17 cellular contexts compared by ENCODE assay signal in genomic region chr20:8473459-8473858, GRCh38.
DNase-seq lines count a peak whose midpoint lies in the region; ATAC-seq, FAIRE-seq and TF ChIP-seq lines count a peak whose summit lies in the region.
"Had no signal": no experiment of that assay in that cellular context is flagged by ENCODE, and none has a peak within 500 bp of the region (broad histone marks: within the 10 kb centered on the region; RNA-seq: fewer than 3 reads in every experiment).

No MANE protein-coding gene starts in this region.

- H3K27ac ChIP-seq in right atrium auricular region: no peak overlapping the region
- no peak overlapping the region for H3K27ac ChIP-seq in GM12878 (ENCODE audit: control insufficient read depth, insufficient read depth)
- H3K27ac ChIP-seq: BLaER1, ovary, thyroid gland had no signal

- H3K4me3 ChIP-seq in right atrium auricular region (no peak overlapping the region), GM12878 (no peak overlapping the region)
- H3K4me3 ChIP-seq: BLaER1, ovary, smooth muscle cell, thyroid gland had no signal

- ATAC-seq in left ventricle myocardium superior: peak; percentile 79
- ATAC-seq in GM12878: peak; percentile 16; the same call in 1 of the 3 replicates
- ATAC-seq: activated T-cell treated with anti-CD3 and anti-CD28 coated beads, Interleukin-2, amount 50 U/mL, for 72 hours had no signal

- H3K9me3 ChIP-seq in right atrium auricular region (no peaks in the 10 kb centered on the region), GM12878 (replicated peaks; ENCODE audit: control insufficient read depth, insufficient read depth, low read length) (no peaks in the 10 kb centered on the region; the same call in 2 of the 3 replicates)
- H3K9me3 ChIP-seq: ovary, thyroid gland had no signal

- no peaks in the 10 kb centered on the region for H3K4me1 ChIP-seq in right atrium auricular region
- no peaks in the 10 kb centered on the region for H3K4me1 ChIP-seq in GM12878 (ENCODE audit: control insufficient read depth, insufficient read depth, low read length)
- H3K4me1 ChIP-seq: thyroid gland had no signal

- SMC1A ChIA-PET in GM12878 (lab: Charles Lee; ENCODE audit: uncharacterized antibody, unreplicated experiment): no interaction called here

- no peak for TF ChIP-seq RAD21 in GM12878 (IDR thresholded peaks at IDR 0.05; ENCODE audit: insufficient read depth, low read depth, low read length)

- no peak for TF ChIP-seq EP300 in GM12878 (IDR thresholded peaks at IDR 0.05; ENCODE audit: borderline replicate concordance in 1 of 2, control insufficient read depth in 1 of 2, low read depth in 2 of 2, low read length in 2 of 2)

- RAD21 ChIA-PET in GM12878 (lab: Charles Lee; ENCODE audit: unreplicated experiment): no interaction called here

- TF ChIP-seq POLR2A in GM12878 (IDR thresholded peaks at IDR 0.05; ENCODE audit: low read depth, low read length): no peak

- CTCF ChIA-PET in GM12878 (lab: Yijun Ruan, JAX): no interaction called here

- DNase-seq in left ventricle myocardium superior (no peak), right atrium auricular region (ENCODE audit: low spot score) (no peak), NCI-H1417 treated with DMSO at 0.1 percent for 48 hours (lab: John Stamatoyannopoulos, UW) (peak; percentile 56), GM12878 (ENCODE audit: low read depth, low spot score) (no peak), stromal cell of bone marrow (ENCODE audit: low read depth) (peak; percentile 14), hypothalamus (lab: John Stamatoyannopoulos, UW) (no peak), T-helper 9 cell (no peak), GM19238 (ENCODE audit: insufficient read length, low spot score) (no peak)
- DNase-seq: activated CD4-positive, alpha-beta memory T cell treated with anti-CD3 and anti-CD28 coated beads, Interleukin-2, amount 10 ng/mL, durations not matched to agents 7 days and 5 days; activated naive CD8-positive, alpha-beta T cell treated with anti-CD3 and anti-CD28 coated beads, Interleukin-2, amount 10 ng/mL, durations not matched to agents 7 days and 5 days; activated T-cell treated with anti-CD3 and anti-CD28 coated beads, Interleukin-2, amount 50 U/mL, for 72 hours; OCI-M1; ovary; thyroid gland had no signal

- WGBS in GM12878 (ENCODE audit: insufficient coverage, insufficient replicate concordance, low lambda C conversion rate, missing lambda C conversion rate): 0% methylated on average over 1 of the region's 1 CpG

- TF ChIP-seq CTCF in right atrium auricular region (IDR thresholded peaks at IDR 0.05) (no peak), GM12878 (IDR thresholded peaks at IDR 0.05 in 2 of 3, conservative IDR thresholded peaks at IDR 0.05 in 1 of 3; ENCODE audit: control insufficient read depth in 2 of 3, extremely low read depth in 1 of 3, insufficient read depth in 1 of 3, low read depth in 3 of 3, low read length in 3 of 3) (no peak)

- intact Hi-C loops in left ventricle myocardium superior (cut with micrococcal nuclease) (no loop called here), GM12878 (cut with micrococcal nuclease; ENCODE audit: unreplicated experiment) (no loop called here)

- BruUV-seq in GM12878 (replicated peaks; lab: Mats Ljungman, UMichigan): no TSS peak

- POLR2A ChIA-PET in GM12878 (lab: Charles Lee): no interaction called here

- H3K27me3 ChIP-seq in right atrium auricular region (no peaks in the 10 kb centered on the region), GM12878 (replicated peaks in 1 of 2; ENCODE audit: control insufficient read depth in 2 of 2, insufficient read depth in 2 of 2, low read length in 1 of 2) (no peaks in the 10 kb centered on the region)
- H3K27me3 ChIP-seq: BLaER1, ovary, thyroid gland had no signal

- H3K9ac ChIP-seq in GM12878 (ENCODE audit: control insufficient read depth, insufficient read depth, low read length): no peak overlapping the region
- H3K9ac ChIP-seq: BLaER1 had no signal

- FAIRE-seq in GM12878 (lab: Jason Lieb, UNC): no peak
- FAIRE-seq: bronchial epithelial cell had no signal

- H3K79me2 ChIP-seq in GM12878 (ENCODE audit: control insufficient read depth, insufficient read depth, low read length): no peaks in the 10 kb centered on the region

- in situ Hi-C loops in GM12878 (cut with MboI): no loop called here

- no peaks in the 10 kb centered on the region for H4K20me1 ChIP-seq in GM12878 (ENCODE audit: control insufficient read depth, insufficient read depth)
- H4K20me1 ChIP-seq: BLaER1 had no signal

- H2AFZ ChIP-seq in GM12878 (ENCODE audit: control insufficient read depth, low read depth, low read length): no peak overlapping the region

- H3K4me2 ChIP-seq in GM12878 (ENCODE audit: control insufficient read depth, insufficient read depth): no peak overlapping the region
- H3K4me2 ChIP-seq: smooth muscle cell had no signal

- H3K36me3 ChIP-seq in right atrium auricular region (no peaks in the 10 kb centered on the region), GM12878 (ENCODE audit: control insufficient read depth in 2 of 2, insufficient read depth in 2 of 2, low read length in 1 of 2) (no peaks in the 10 kb centered on the region)
- H3K36me3 ChIP-seq: BLaER1, ovary, thyroid gland had no signal

TF ChIP-seq in GM12878, 131 proteins besides CTCF, POLR2A, EP300 and RAD21:
- peak; percentile 44; the same call in 1 of the 2 replicates for TF ChIP-seq ATF7 (IDR thresholded peaks at IDR 0.05; ENCODE audit: low read depth)
- no peak for TF ChIP-seq ATF3 (IDR thresholded peaks at IDR 0.05; ENCODE audit: borderline replicate concordance, extremely low read depth, low read depth, low read length)

Comparison
In these comparisons a context has a peak if more than half of its experiments do, and no peak if none do; other contexts are left out.
1. DNase-seq: peak in NCI-H1417 treated with DMSO at 0.1 percent for 48 hours (single experiment) and stromal cell of bone marrow (single experiment); none in left ventricle myocardium superior (single experiment), right atrium auricular region (single experiment), GM12878 (single experiment), hypothalamus (0 of 51), T-helper 9 cell (single experiment) and GM19238 (single experiment).